Comparison of ENCODE assay signal across 6 cellular contexts in genomic region chr20:40225596-40225995, GRCh38.
"Had no signal": no experiment of that assay in that cellular context is flagged by ENCODE, and none has a peak within 500 bp of the region (broad histone marks: within the 10 kb centered on the region; RNA-seq: fewer than 3 reads in every experiment).

No MANE protein-coding gene starts in this region.

- DNase-seq: H9, HCEC 1CT, IMR-90, KG1 had no signal

- ATAC-seq: GM23338, K562 had no signal

- H3K4me3 ChIP-seq: GM23338, K562 had no signal
